ENCODE assay signal across 8 cellular contexts in genomic region chr10:2928219-2928840, GRCh38.
A peak's percentile ranks its signal among the peaks of the same experiment; 100 is the strongest.
DNase-seq lines count a peak whose midpoint lies in the region; ATAC-seq and TF ChIP-seq lines count a peak whose summit lies in the region.

No MANE protein-coding gene starts in this region.

- CTCF ChIA-PET in activated CD4-positive, alpha-beta memory T cell treated with anti-CD3 and anti-CD28 coated beads, Interleukin-2, amount 10 ng/mL, durations not matched to agents 7 days and 5 days (lab: Charles Lee): interaction anchor here (0.7 to 2.4 kb wide), 12 partner anchors 9 to 244 kb away, joined by 3 to 18 read pairs (median 4); partner anchors contain the start of gene PITRM1

- peak; percentile 7 to 73 (median 33) for DNase-seq in CD4-positive, CD25-positive, alpha-beta regulatory T cell
- DNase-seq in GM19240 (ENCODE audit: insufficient read length, low spot score) (peak; percentile 95), NCI-H69 (lab: John Stamatoyannopoulos, UW) (peak; percentile 59), endodermal cell (peak; percentile 94), midbrain (lab: John Stamatoyannopoulos, UW) (peak; percentile 67)
- peak; percentile 75 for DNase-seq in activated CD4-positive, alpha-beta memory T cell treated with anti-CD3 and anti-CD28 coated beads, Interleukin-2, amount 10 ng/mL, durations not matched to agents 7 days and 5 days
- peak; percentile 78 for DNase-seq in stimulated activated naive B cell treated with anti-CD40 and anti-IgM and Interleukin-4, amounts not matched to agents 10 μg/mL and 1 μg/mL and 100 μg/mL, for 72 hours

- H3K9me3 Mint-ChIP-seq in CD4-positive, CD25-positive, alpha-beta regulatory T cell: no peaks in the 10 kb centered on the region
- no peaks in the 10 kb centered on the region for H3K9me3 Mint-ChIP-seq in activated CD4-positive, alpha-beta memory T cell treated with anti-CD3 and anti-CD28 coated beads, Interleukin-2, amount 10 ng/mL, durations not matched to agents 7 days and 5 days
- no peaks in the 10 kb centered on the region for H3K9me3 Mint-ChIP-seq in endodermal cell
- H3K9me3 Mint-ChIP-seq in stimulated activated naive B cell treated with anti-CD40 and anti-IgM and Interleukin-4, amounts not matched to agents 10 μg/mL and 1 μg/mL and 100 μg/mL, for 72 hours: no peaks in the 10 kb centered on the region

- POLR2A ChIA-PET in activated CD4-positive, alpha-beta memory T cell treated with anti-CD3 and anti-CD28 coated beads, Interleukin-2, amount 10 ng/mL, durations not matched to agents 7 days and 5 days (lab: Charles Lee): no interaction called here

- peaks cover 4% of the 10 kb centered on the region for H3K4me1 ChIP-seq in CD4-positive, CD25-positive, alpha-beta regulatory T cell (ENCODE audit: control insufficient read depth, insufficient read depth, low read length, poor library complexity, severe bottlenecking)
- no peaks in the 10 kb centered on the region for H3K4me1 ChIP-seq in endodermal cell (ENCODE audit: control insufficient read depth, insufficient read depth, low read length)

- H3K9ac ChIP-seq in endodermal cell (ENCODE audit: extremely low read depth, low read length, poor library complexity, severe bottlenecking): no peak overlapping the region

- WGBS in endodermal cell (ENCODE audit: insufficient coverage in 1 of 2, insufficient read length in 1 of 2), 2 experiments: 30 to 31% methylated on average over 9 of the region's 9 CpGs

- peak in 1 of 2 donors; percentile 28 for ATAC-seq in CD4-positive, CD25-positive, alpha-beta regulatory T cell (ENCODE audit: low read depth in 2 of 2)
- peak; percentile 93 for ATAC-seq in HG03175 (IDR thresholded peaks at IDR 0.05; ENCODE audit: unreplicated experiment)
- peak; percentile 96 to 98 for ATAC-seq in stimulated activated naive B cell treated with anti-CD40 and anti-IgM and Interleukin-4, amounts not matched to agents 10 μg/mL and 1 μg/mL and 100 μg/mL, for 72 hours (replicated peaks)

- no peaks in the 10 kb centered on the region for H3K9me3 ChIP-seq in CD4-positive, CD25-positive, alpha-beta regulatory T cell (ENCODE audit: control insufficient read depth in 2 of 2, low read length in 2 of 2)
- H3K9me3 ChIP-seq in endodermal cell (ENCODE audit: control insufficient read depth, low read length): no peaks in the 10 kb centered on the region

- H3K27me3 ChIP-seq in CD4-positive, CD25-positive, alpha-beta regulatory T cell (ENCODE audit: control insufficient read depth, insufficient read depth, low read length): no peaks in the 10 kb centered on the region
- no peaks in the 10 kb centered on the region for H3K27me3 ChIP-seq in endodermal cell (ENCODE audit: control insufficient read depth, insufficient read depth, low read length, poor library complexity, severe bottlenecking)

- peak; percentile 91 for TF ChIP-seq CTCF in endodermal cell (conservative IDR thresholded peaks at IDR 0.05)

- no peak overlapping the region for H3K27ac ChIP-seq in CD4-positive, CD25-positive, alpha-beta regulatory T cell (ENCODE audit: insufficient read depth, low read length, poor library complexity, severe bottlenecking)
- no peak overlapping the region for H3K27ac ChIP-seq in endodermal cell (ENCODE audit: low read depth, low read length)

- peaks cover 0 to 17% (median 2%) of the 10 kb centered on the region in 4 donors for H3K4me1 Mint-ChIP-seq in CD4-positive, CD25-positive, alpha-beta regulatory T cell
- H3K4me1 Mint-ChIP-seq in activated CD4-positive, alpha-beta memory T cell treated with anti-CD3 and anti-CD28 coated beads, Interleukin-2, amount 10 ng/mL, durations not matched to agents 7 days and 5 days: peaks cover 6% of the 10 kb centered on the region
- H3K4me1 Mint-ChIP-seq in endodermal cell: peaks cover 18% of the 10 kb centered on the region
- H3K4me1 Mint-ChIP-seq in stimulated activated naive B cell treated with anti-CD40 and anti-IgM and Interleukin-4, amounts not matched to agents 10 μg/mL and 1 μg/mL and 100 μg/mL, for 72 hours: peaks cover 11 to 25% of the 10 kb centered on the region in 2 donors

- no peak overlapping the region for H3K4me3 ChIP-seq in CD4-positive, CD25-positive, alpha-beta regulatory T cell (ENCODE audit: low read depth, low read length)
- H3K4me3 ChIP-seq in endodermal cell (ENCODE audit: low read length): no peak overlapping the region

- H3K36me3 Mint-ChIP-seq in CD4-positive, CD25-positive, alpha-beta regulatory T cell: no peaks in the 10 kb centered on the region
- H3K36me3 Mint-ChIP-seq in activated CD4-positive, alpha-beta memory T cell treated with anti-CD3 and anti-CD28 coated beads, Interleukin-2, amount 10 ng/mL, durations not matched to agents 7 days and 5 days (ENCODE audit: low read depth): no peaks in the 10 kb centered on the region
- H3K36me3 Mint-ChIP-seq in endodermal cell (ENCODE audit: low read depth): no peaks in the 10 kb centered on the region
- peaks cover 0 to 7% of the 10 kb centered on the region in 2 donors for H3K36me3 Mint-ChIP-seq in stimulated activated naive B cell treated with anti-CD40 and anti-IgM and Interleukin-4, amounts not matched to agents 10 μg/mL and 1 μg/mL and 100 μg/mL, for 72 hours

- no peaks in the 10 kb centered on the region for H3K36me3 ChIP-seq in CD4-positive, CD25-positive, alpha-beta regulatory T cell (ENCODE audit: control insufficient read depth, insufficient read depth, low read length)
- no peaks in the 10 kb centered on the region for H3K36me3 ChIP-seq in endodermal cell (ENCODE audit: control insufficient read depth, insufficient read depth, low read length)

- H3K27ac Mint-ChIP-seq in CD4-positive, CD25-positive, alpha-beta regulatory T cell: no peak overlapping the region
- no peak overlapping the region for H3K27ac Mint-ChIP-seq in activated CD4-positive, alpha-beta memory T cell treated with anti-CD3 and anti-CD28 coated beads, Interleukin-2, amount 10 ng/mL, durations not matched to agents 7 days and 5 days
- no peak overlapping the region for H3K27ac Mint-ChIP-seq in endodermal cell
- H3K27ac Mint-ChIP-seq in stimulated activated naive B cell treated with anti-CD40 and anti-IgM and Interleukin-4, amounts not matched to agents 10 μg/mL and 1 μg/mL and 100 μg/mL, for 72 hours: peak overlapping the region; percentile 78

- H3K27me3 Mint-ChIP-seq in CD4-positive, CD25-positive, alpha-beta regulatory T cell: peaks cover 7% of the 10 kb centered on the region
- peaks cover 21% of the 10 kb centered on the region for H3K27me3 Mint-ChIP-seq in activated CD4-positive, alpha-beta memory T cell treated with anti-CD3 and anti-CD28 coated beads, Interleukin-2, amount 10 ng/mL, durations not matched to agents 7 days and 5 days
- H3K27me3 Mint-ChIP-seq in endodermal cell (ENCODE audit: insufficient read depth): no peaks in the 10 kb centered on the region
- H3K27me3 Mint-ChIP-seq in stimulated activated naive B cell treated with anti-CD40 and anti-IgM and Interleukin-4, amounts not matched to agents 10 μg/mL and 1 μg/mL and 100 μg/mL, for 72 hours: peaks cover 35 to 61% of the 10 kb centered on the region in 2 donors

- H3K4me3 Mint-ChIP-seq in CD4-positive, CD25-positive, alpha-beta regulatory T cell: no peak overlapping the region
- H3K4me3 Mint-ChIP-seq in activated CD4-positive, alpha-beta memory T cell treated with anti-CD3 and anti-CD28 coated beads, Interleukin-2, amount 10 ng/mL, durations not matched to agents 7 days and 5 days: no peak overlapping the region
- H3K4me3 Mint-ChIP-seq in endodermal cell: no peak overlapping the region
- peak overlapping the region; percentile 17 to 28 for H3K4me3 Mint-ChIP-seq in stimulated activated naive B cell treated with anti-CD40 and anti-IgM and Interleukin-4, amounts not matched to agents 10 μg/mL and 1 μg/mL and 100 μg/mL, for 72 hours

Comparison
In these comparisons a context has a peak if more than half of its experiments do, and no peak if none do; other contexts are left out.
1. DNase-seq: peak in every context shown above with its lines; median percentile 95 in GM19240; 94 in endodermal cell; 78 in stimulated activated naive B cell treated with anti-CD40 and anti-IgM and Interleukin-4, amounts not matched to agents 10 μg/mL and 1 μg/mL and 100 μg/mL, for 72 hours; 75 in activated CD4-positive, alpha-beta memory T cell treated with anti-CD3 and anti-CD28 coated beads, Interleukin-2, amount 10 ng/mL, durations not matched to agents 7 days and 5 days; 67 in midbrain; 59 in NCI-H69; 33 in CD4-positive, CD25-positive, alpha-beta regulatory T cell.
2. H3K4me3 Mint-ChIP-seq: peak in stimulated activated naive B cell treated with anti-CD40 and anti-IgM and Interleukin-4, amounts not matched to agents 10 μg/mL and 1 μg/mL and 100 μg/mL, for 72 hours (2 of 2); none in CD4-positive, CD25-positive, alpha-beta regulatory T cell (0 of 4), activated CD4-positive, alpha-beta memory T cell treated with anti-CD3 and anti-CD28 coated beads, Interleukin-2, amount 10 ng/mL, durations not matched to agents 7 days and 5 days (single experiment) and endodermal cell (single experiment).